Comparison of ENCODE assay signal across 16 cellular contexts in genomic region chr6:92292067-92292466, GRCh38.
"Had no signal": no experiment of that assay in that cellular context is flagged by ENCODE, and none has a peak within 500 bp of the region (broad histone marks: within the 10 kb centered on the region; RNA-seq: fewer than 3 reads in every experiment).

No MANE protein-coding gene starts in this region.

- H3K4me1 ChIP-seq: heart left ventricle, testis, tibial nerve had no signal

- H3K9me3 ChIP-seq: heart left ventricle, mucosa of descending colon, testis had no signal

- H3K27me3 ChIP-seq: heart left ventricle, testis, tibial nerve had no signal

- DNase-seq: effector CD4-positive, alpha-beta T cell; foreskin melanocyte; heart left ventricle; hypothalamus; islet precursor cell; mammary epithelial cell; mucosa of descending colon; naive thymus-derived CD8-positive, alpha-beta T cell; posterior cingulate gyrus; stimulated activated CD4-positive, alpha-beta T cell treated with anti-CD3 and anti-CD28 coated beads, Interleukin-2, amount 100 ng/mL, for 24 hours; stimulated activated CD4-positive, alpha-beta T cell treated with anti-CD3 and anti-CD28 coated beads, Interleukin-4, amount 100 ng/mL, for 4 hours; stimulated activated naive B cell treated with anti-CD40 and anti-IgM and Interleukin-4, amounts not matched to agents 10 μg/mL and 1 μg/mL and 100 μg/mL, for 72 hours; stimulated activated naive CD8-positive, alpha-beta T cell treated with anti-CD3 and anti-CD28 coated beads, Interleukin-15, amount 100 ng/mL, for 72 hours; testis had no signal

- H3K27me3 Mint-ChIP-seq: naive thymus-derived CD8-positive, alpha-beta T cell; stimulated activated naive B cell treated with anti-CD40 and anti-IgM and Interleukin-4, amounts not matched to agents 10 μg/mL and 1 μg/mL and 100 μg/mL, for 72 hours; stimulated activated naive CD8-positive, alpha-beta T cell treated with anti-CD3 and anti-CD28 coated beads, Interleukin-15, amount 100 ng/mL, for 72 hours had no signal

- H3K4me3 Mint-ChIP-seq: naive thymus-derived CD8-positive, alpha-beta T cell; stimulated activated naive B cell treated with anti-CD40 and anti-IgM and Interleukin-4, amounts not matched to agents 10 μg/mL and 1 μg/mL and 100 μg/mL, for 72 hours; stimulated activated naive CD8-positive, alpha-beta T cell treated with anti-CD3 and anti-CD28 coated beads, Interleukin-15, amount 100 ng/mL, for 72 hours had no signal

- H3K36me3 ChIP-seq: heart left ventricle, tibial nerve had no signal

- H3K4me3 ChIP-seq: coronary artery, heart left ventricle, mucosa of descending colon, testis, tibial nerve had no signal

- H3K27ac ChIP-seq: coronary artery, heart left ventricle, testis, tibial nerve had no signal

- H3K4me1 Mint-ChIP-seq: naive thymus-derived CD8-positive, alpha-beta T cell; stimulated activated naive B cell treated with anti-CD40 and anti-IgM and Interleukin-4, amounts not matched to agents 10 μg/mL and 1 μg/mL and 100 μg/mL, for 72 hours; stimulated activated naive CD8-positive, alpha-beta T cell treated with anti-CD3 and anti-CD28 coated beads, Interleukin-15, amount 100 ng/mL, for 72 hours had no signal

- H3K27ac Mint-ChIP-seq: naive thymus-derived CD8-positive, alpha-beta T cell; stimulated activated naive B cell treated with anti-CD40 and anti-IgM and Interleukin-4, amounts not matched to agents 10 μg/mL and 1 μg/mL and 100 μg/mL, for 72 hours had no signal

- H3K36me3 Mint-ChIP-seq: naive thymus-derived CD8-positive, alpha-beta T cell; stimulated activated naive B cell treated with anti-CD40 and anti-IgM and Interleukin-4, amounts not matched to agents 10 μg/mL and 1 μg/mL and 100 μg/mL, for 72 hours had no signal
